Comparison of ENCODE assay signal across 1 cellular context in the genomic region with DNA sequence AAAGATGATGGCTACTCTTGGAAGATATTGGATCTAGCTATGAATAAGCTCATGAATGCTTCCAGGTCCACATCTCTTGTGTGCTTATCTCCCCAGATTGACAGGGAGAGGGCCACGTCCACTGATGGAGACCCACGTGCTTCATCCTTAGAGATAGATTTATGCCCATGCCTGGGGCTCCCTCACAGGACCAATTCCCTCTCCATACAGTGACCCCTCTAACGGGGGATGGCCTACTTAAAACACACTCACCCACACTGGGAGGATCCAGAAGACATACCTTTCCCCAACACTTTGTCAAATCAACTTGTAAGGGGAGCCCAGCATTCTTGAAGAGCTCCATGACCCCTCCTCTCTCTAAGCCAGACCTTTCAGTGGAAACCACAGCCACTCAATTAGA.
TF ChIP-seq lines count a peak whose summit lies in the region.

No MANE protein-coding gene starts in this region.

TF ChIP-seq in IMR-90, 13 proteins besides CTCF, POLR2A, EP300 and RAD21:
- TF ChIP-seq BHLHE40 (IDR thresholded peaks at IDR 0.05; ENCODE audit: low read depth, low read length) (no peak), MAZ (IDR thresholded peaks at IDR 0.05; ENCODE audit: borderline replicate concordance, low read depth, low read length) (no peak), CHD1 (IDR thresholded peaks at IDR 0.05; ENCODE audit: low read depth, low read length) (no peak), CEBPB (IDR thresholded peaks at IDR 0.05; ENCODE audit: low read depth, low read length) (no peak), SMC3 (IDR thresholded peaks at IDR 0.05; ENCODE audit: low read depth, low read length) (no peak), NFE2L2 (IDR thresholded peaks at IDR 0.05; ENCODE audit: low read depth, low read length) (no peak), MXI1 (IDR thresholded peaks at IDR 0.05; ENCODE audit: borderline replicate concordance, low read depth, low read length) (no peak), RCOR1 (IDR thresholded peaks at IDR 0.05; ENCODE audit: insufficient replicate concordance, low read length) (no peak), FOS (IDR thresholded peaks at IDR 0.05; ENCODE audit: low read depth, low read length) (no peak), RFX5 (IDR thresholded peaks at IDR 0.05; ENCODE audit: low read depth, low read length) (no peak), MAFK (IDR thresholded peaks at IDR 0.05; ENCODE audit: low read depth, low read length) (no peak)
- TF ChIP-seq, protein P1, sequence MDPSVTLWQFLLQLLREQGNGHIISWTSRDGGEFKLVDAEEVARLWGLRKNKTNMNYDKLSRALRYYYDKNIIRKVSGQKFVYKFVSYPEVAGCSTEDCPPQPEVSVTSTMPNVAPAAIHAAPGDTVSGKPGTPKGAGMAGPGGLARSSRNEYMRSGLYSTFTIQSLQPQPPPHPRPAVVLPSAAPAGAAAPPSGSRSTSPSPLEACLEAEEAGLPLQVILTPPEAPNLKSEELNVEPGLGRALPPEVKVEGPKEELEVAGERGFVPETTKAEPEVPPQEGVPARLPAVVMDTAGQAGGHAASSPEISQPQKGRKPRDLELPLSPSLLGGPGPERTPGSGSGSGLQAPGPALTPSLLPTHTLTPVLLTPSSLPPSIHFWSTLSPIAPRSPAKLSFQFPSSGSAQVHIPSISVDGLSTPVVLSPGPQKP (IDR thresholded peaks at IDR 0.05; ENCODE audit: borderline replicate concordance, low read depth, low read length), result no peak
- TF ChIP-seq, protein P2, sequence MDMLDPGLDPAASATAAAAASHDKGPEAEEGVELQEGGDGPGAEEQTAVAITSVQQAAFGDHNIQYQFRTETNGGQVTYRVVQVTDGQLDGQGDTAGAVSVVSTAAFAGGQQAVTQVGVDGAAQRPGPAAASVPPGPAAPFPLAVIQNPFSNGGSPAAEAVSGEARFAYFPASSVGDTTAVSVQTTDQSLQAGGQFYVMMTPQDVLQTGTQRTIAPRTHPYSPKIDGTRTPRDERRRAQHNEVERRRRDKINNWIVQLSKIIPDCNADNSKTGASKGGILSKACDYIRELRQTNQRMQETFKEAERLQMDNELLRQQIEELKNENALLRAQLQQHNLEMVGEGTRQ (IDR thresholded peaks at IDR 0.05; ENCODE audit: low read depth, low read length), result no peak
